In genomic region chr21:43734131-43734634, GRCh38 we compare ENCODE assay signal across 10 cellular contexts. TPM values are rescaled to one million over a fixed set of nuclear protein-coding genes. Genes with fewer than 3 reads are reported as not detected.
A peak's percentile ranks its signal among the peaks of the same experiment; 100 is the strongest.
DNase-seq lines count a peak whose midpoint lies in the region; ATAC-seq and TF ChIP-seq lines count a peak whose summit lies in the region.
"Had no signal": no experiment of that assay in that cellular context is flagged by ENCODE, and none has a peak within 500 bp of the region (broad histone marks: within the 10 kb centered on the region; RNA-seq: fewer than 3 reads in every experiment).

No MANE protein-coding gene starts in this region.

- H3K9me3 ChIP-seq in body of pancreas (no peaks in the 10 kb centered on the region), lower lobe of right lung (no peaks in the 10 kb centered on the region)

- 32 to 39% methylated on average over 10 to 17 of the region's 17 CpGs for WGBS in body of pancreas, 2 donors
- 70% methylated on average over 17 of the region's 17 CpGs for WGBS in urinary bladder

- H3K27me3 ChIP-seq in body of pancreas (no peaks in the 10 kb centered on the region), lower lobe of right lung (ENCODE audit: low read depth) (no peaks in the 10 kb centered on the region)

- no peak overlapping the region for H3K4me3 ChIP-seq in body of pancreas
- no peak overlapping the region for H3K4me3 ChIP-seq in lower lobe of right lung
- no peak overlapping the region for H3K4me3 ChIP-seq in urinary bladder (ENCODE audit: low read depth, low read length)

- H3K36me3 ChIP-seq in body of pancreas (replicated peaks in 1 of 2; ENCODE audit: insufficient read depth in 1 of 2, low read depth in 2 of 2) (no peaks in the 10 kb centered on the region), lower lobe of right lung (peaks cover 38% of the 10 kb centered on the region), urinary bladder (ENCODE audit: insufficient read depth) (no peaks in the 10 kb centered on the region)

- intact Hi-C loops in body of pancreas (cut with DNase I) (no loop called here), lower lobe of right lung (cut with DNase I) (no loop called here)

- ATAC-seq in body of pancreas (peak; percentile 80), lower lobe of right lung (peak; percentile 57 to 64)

- H3K27ac ChIP-seq in body of pancreas (peak overlapping the region in 3 of 4 donors; percentile 50 to 69 (median 55)), lower lobe of right lung (peak overlapping the region; percentile 75), urinary bladder (ENCODE audit: low read depth) (peak overlapping the region; percentile 27)

- no peak for TF ChIP-seq CTCF in body of pancreas (IDR thresholded peaks at IDR 0.05)
- TF ChIP-seq CTCF in lower lobe of right lung (IDR thresholded peaks at IDR 0.05) = no peak

- DNase-seq in stimulated activated CD4-positive, alpha-beta T cell treated with anti-CD3 and anti-CD28 coated beads, Interleukin-15, amount 100 ng/mL, for 24 hours = peak; percentile 36
- no peak for DNase-seq in stimulated activated CD4-positive, alpha-beta T cell treated with anti-CD3 and anti-CD28 coated beads, Interleukin-2, amount 100 ng/mL, for 48 hours
- DNase-seq in body of pancreas (peak; percentile 72 to 83 (median 78)), lower lobe of right lung (no peak), kidney glomerular epithelial cell (lab: John Stamatoyannopoulos, UW) (no peak), NCI-H526 treated with DMSO at 0.1 percent for 48 hours (lab: John Stamatoyannopoulos, UW) (no peak), NOMO-1 treated with DMSO at 0.1 percent for 48 hours (lab: John Stamatoyannopoulos, UW; ENCODE audit: unreplicated experiment) (no peak)
- DNase-seq: mesendoderm, NCI-H1436 treated with DMSO at 0.1 percent for 48 hours had no signal

- TF ChIP-seq POLR2A in body of pancreas (IDR thresholded peaks at IDR 0.05) = no peak

- peaks cover 39% of the 10 kb centered on the region for H3K4me1 ChIP-seq in body of pancreas
- H3K4me1 ChIP-seq in lower lobe of right lung = peaks cover 51% of the 10 kb centered on the region
- no peaks in the 10 kb centered on the region for H3K4me1 ChIP-seq in urinary bladder (ENCODE audit: insufficient read depth)

RNA-seq across cellular contexts. Expression of gene PDXK, which starts 15.3 kb away (rescaled TPM):
- total RNA-seq in body of pancreas = 10 to 100 TPM; 33.7 to 68.9 TPM
- 195 TPM for total RNA-seq in lower lobe of right lung
- 30.8 TPM for total RNA-seq in urinary bladder
- 34.1 TPM for polyA plus RNA-seq in urinary bladder

RNA-seq across cellular contexts. Expression of gene CSTB, which starts 41.9 kb away (rescaled TPM):
- 10 to 100 TPM in 1 of 2 donors, 1 to 10 TPM in 1; 8.6 to 11.9 TPM for total RNA-seq in body of pancreas
- 154 TPM for total RNA-seq in lower lobe of right lung
- 11.0 TPM for total RNA-seq in urinary bladder
- polyA plus RNA-seq in urinary bladder = 91.8 TPM

RNA-seq across cellular contexts. Expression of gene RRP1, which starts 55.2 kb away (rescaled TPM):
- total RNA-seq in body of pancreas = 10 to 100 TPM in 1 of 2 donors, 1 to 10 TPM in 1; 9.9 to 27.7 TPM
- 13.6 TPM for total RNA-seq in lower lobe of right lung
- 12.3 TPM for total RNA-seq in urinary bladder
- 11.6 TPM for polyA plus RNA-seq in urinary bladder

Comparison
In these comparisons a context has a peak if more than half of its experiments do, and no peak if none do; other contexts are left out.
1. DNase-seq: peak in stimulated activated CD4-positive, alpha-beta T cell treated with anti-CD3 and anti-CD28 coated beads, Interleukin-15, amount 100 ng/mL, for 24 hours (single experiment) and body of pancreas (4 of 4); none in stimulated activated CD4-positive, alpha-beta T cell treated with anti-CD3 and anti-CD28 coated beads, Interleukin-2, amount 100 ng/mL, for 48 hours (0 of 2), lower lobe of right lung (single experiment), kidney glomerular epithelial cell (single experiment), NCI-H526 treated with DMSO at 0.1 percent for 48 hours (single experiment) and NOMO-1 treated with DMSO at 0.1 percent for 48 hours (single experiment).
2. RNA of gene CSTB, which starts 41.9 kb away (total RNA-seq): 154 TPM in lower lobe of right lung (single experiment); 8.6 to 11.9 TPM in body of pancreas and 11.0 TPM in urinary bladder (single experiment); every median in the first group is over 10 times any median in the second.
3. Peak in every context shown above with its lines, with median percentiles within 50 percentile points of each other: H3K27ac ChIP-seq.